ENCODE assay signal across 30 cellular contexts in genomic region chr7:117802660-117803059, GRCh38.
"Had no signal": no experiment of that assay in that cellular context is flagged by ENCODE, and none has a peak within 500 bp of the region (broad histone marks: within the 10 kb centered on the region; RNA-seq: fewer than 3 reads in every experiment).

No MANE protein-coding gene starts in this region.

- DNase-seq: immature natural killer cell; kidney; left colon; left lung; lower lobe of right lung; mammary epithelial cell; mesenchymal stem cell; naive thymus-derived CD8-positive, alpha-beta T cell; nucleus accumbens; pancreas; posterior cingulate gyrus; retina; right cardiac atrium; stimulated activated CD4-positive, alpha-beta T cell treated with anti-CD3 and anti-CD28 coated beads, Interleukin-12 subunit alpha, Interleukin-12 subunit beta, amount 100 ng/mL, for 4 hours; stimulated activated CD4-positive, alpha-beta T cell treated with anti-CD3 and anti-CD28 coated beads, Interleukin-15, amount 100 ng/mL, for 24 hours; stimulated activated CD4-positive, alpha-beta T cell treated with anti-CD3 and anti-CD28 coated beads, Interleukin-2, amount 100 ng/mL, for 24 hours; stimulated activated CD4-positive, alpha-beta T cell treated with anti-CD3 and anti-CD28 coated beads, Interleukin-4, amount 100 ng/mL, for 1 hour; stimulated activated naive B cell treated with anti-CD40 and anti-IgM and Interleukin-4, amounts not matched to agents 10 μg/mL and 1 μg/mL and 100 μg/mL, for 72 hours; stimulated activated naive CD8-positive, alpha-beta T cell treated with anti-CD3 and anti-CD28 coated beads, Interleukin-15, Interleukin-2, amounts not matched to agents 100 U/mL and 50 U/mL, for 24 hours; stomach; testis; thyroid gland; transverse colon; upper lobe of right lung had no signal

- H3K36me3 ChIP-seq: left lung, lower lobe of right lung, pancreas, prostate gland, stomach, thyroid gland, transverse colon, upper lobe of right lung had no signal

- FAIRE-seq: urothelium cell line had no signal

- H3K27me3 Mint-ChIP-seq: stimulated activated naive B cell treated with anti-CD40 and anti-IgM and Interleukin-4, amounts not matched to agents 10 μg/mL and 1 μg/mL and 100 μg/mL, for 72 hours had no signal

- H3K27ac Mint-ChIP-seq: immature natural killer cell; naive thymus-derived CD8-positive, alpha-beta T cell; nephron; stimulated activated naive B cell treated with anti-CD40 and anti-IgM and Interleukin-4, amounts not matched to agents 10 μg/mL and 1 μg/mL and 100 μg/mL, for 72 hours had no signal

- H3K4me3 ChIP-seq: left lung, lower lobe of right lung, pancreas, prostate gland, skin epidermis, stomach, testis, thyroid gland, transverse colon, upper lobe of right lung had no signal

- H3K4me1 ChIP-seq: left lung, lower lobe of right lung, prostate gland, testis, upper lobe of right lung had no signal

- H3K27me3 ChIP-seq: left lung, pancreas, stomach, testis, thyroid gland, transverse colon, upper lobe of right lung had no signal

- H3K4me1 Mint-ChIP-seq: immature natural killer cell; naive thymus-derived CD8-positive, alpha-beta T cell; neural crest cell; stimulated activated naive B cell treated with anti-CD40 and anti-IgM and Interleukin-4, amounts not matched to agents 10 μg/mL and 1 μg/mL and 100 μg/mL, for 72 hours had no signal

- ATAC-seq: left colon; left lung; lower lobe of right lung; naive thymus-derived CD8-positive, alpha-beta T cell; pancreas; right cardiac atrium; sciatic nerve; stimulated activated naive B cell treated with anti-CD40 and anti-IgM and Interleukin-4, amounts not matched to agents 10 μg/mL and 1 μg/mL and 100 μg/mL, for 72 hours; stimulated activated naive CD8-positive, alpha-beta T cell treated with anti-CD3 and anti-CD28 coated beads, Interleukin-15, Interleukin-2, amounts not matched to agents 100 U/mL and 50 U/mL, for 24 hours; upper lobe of right lung had no signal

- H3K27ac ChIP-seq: left lung, lower lobe of right lung, pancreas, prostate gland, skin epidermis, stomach, testis, thyroid gland, transverse colon, upper lobe of right lung had no signal

- H3K36me3 Mint-ChIP-seq: immature natural killer cell; naive thymus-derived CD8-positive, alpha-beta T cell; stimulated activated naive B cell treated with anti-CD40 and anti-IgM and Interleukin-4, amounts not matched to agents 10 μg/mL and 1 μg/mL and 100 μg/mL, for 72 hours had no signal

- H3K9me3 ChIP-seq: left lung, lower lobe of right lung, pancreas, prostate gland, stomach, testis, thyroid gland, transverse colon, upper lobe of right lung had no signal

- H3K9me3 Mint-ChIP-seq: naive thymus-derived CD8-positive, alpha-beta T cell; nephron; neural crest cell; stimulated activated naive B cell treated with anti-CD40 and anti-IgM and Interleukin-4, amounts not matched to agents 10 μg/mL and 1 μg/mL and 100 μg/mL, for 72 hours had no signal

- H3K4me3 Mint-ChIP-seq: immature natural killer cell; naive thymus-derived CD8-positive, alpha-beta T cell; nephron; neural crest cell; stimulated activated naive B cell treated with anti-CD40 and anti-IgM and Interleukin-4, amounts not matched to agents 10 μg/mL and 1 μg/mL and 100 μg/mL, for 72 hours had no signal
